Comparison of ENCODE assay signal across 9 cellular contexts in the genomic region with DNA sequence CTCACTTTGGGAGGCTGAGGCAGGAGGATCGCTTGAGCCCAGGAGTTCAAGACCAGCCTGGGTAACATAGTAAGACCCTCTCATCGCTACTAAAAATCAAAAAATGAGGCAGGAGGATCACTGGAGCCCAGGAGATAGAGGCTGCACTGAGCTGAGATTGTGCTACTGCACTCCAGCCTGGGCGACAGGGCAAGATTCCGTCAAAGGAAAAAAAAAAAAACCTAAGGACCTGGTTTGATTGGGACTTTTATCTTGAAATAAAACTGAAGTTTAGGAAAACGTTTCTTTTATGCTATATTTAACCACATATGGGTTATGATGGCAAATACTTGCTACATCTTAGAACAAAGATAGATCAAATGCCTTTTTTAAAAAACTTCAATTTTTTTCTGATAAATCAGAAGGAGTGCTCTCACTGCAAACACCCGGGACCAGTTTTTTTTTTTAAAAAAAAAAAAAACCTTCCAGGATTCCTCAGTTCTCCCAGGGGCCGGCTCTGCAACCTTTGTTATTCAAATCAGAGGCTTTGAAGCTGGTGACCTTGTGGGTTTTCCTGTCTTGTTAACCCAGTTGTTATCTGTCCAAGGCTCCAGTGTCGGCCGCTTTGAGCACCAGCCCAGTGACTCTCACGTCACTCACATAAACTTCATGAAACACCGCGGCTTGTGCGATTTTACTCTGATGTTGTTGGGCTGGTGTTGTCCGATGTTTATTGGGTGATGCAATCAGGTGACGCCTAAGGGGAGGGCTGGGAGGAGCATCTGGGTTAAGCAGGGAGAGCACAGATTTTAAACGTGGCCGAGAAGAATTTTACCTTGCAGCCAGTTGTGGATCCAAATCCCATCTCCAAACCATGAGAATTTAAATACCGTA. TPM values are rescaled to one million over a fixed set of nuclear protein-coding genes. Genes with fewer than 3 reads are reported as not detected.
DNase-seq lines count a peak whose midpoint lies in the region; ATAC-seq and TF ChIP-seq lines count a peak whose summit lies in the region.
"Had no signal": no experiment of that assay in that cellular context is flagged by ENCODE, and none has a peak within 500 bp of the region (broad histone marks: within the 10 kb centered on the region; RNA-seq: fewer than 3 reads in every experiment).

No MANE protein-coding gene starts in this region.

- H3K27me3 ChIP-seq in neural progenitor cell: no peaks in the 10 kb centered on the region

- H3K4me2 ChIP-seq in neural progenitor cell: peak overlapping the region; percentile 76

- H3K27ac Mint-ChIP-seq in WTC11 (peak overlapping the region; percentile 99), neural progenitor cell (peak overlapping the region; percentile 90)

- peaks cover 15% of the 10 kb centered on the region for H3F3A ChIP-seq in neural progenitor cell (ENCODE audit: low read depth)

- POLR2A ChIA-PET in WTC11 (lab: Charles Lee): interaction anchor here (0.6 to 1.0 kb wide), 3 partner anchors 77 to 417 kb away, joined by 3 to 4 read pairs (median 3); no protein-coding TSS in a partner anchor

- peak overlapping the region; percentile 9 for H3K9ac ChIP-seq in neural progenitor cell

- H3K27me3 Mint-ChIP-seq in WTC11 (ENCODE audit: low read depth): no peaks in the 10 kb centered on the region
- peaks cover 9% of the 10 kb centered on the region for H3K27me3 Mint-ChIP-seq in neural progenitor cell (ENCODE audit: insufficient read depth, low read depth)

- no peaks in the 10 kb centered on the region for H3K36me3 ChIP-seq in neural progenitor cell

- DNase-seq in ELR (ENCODE audit: low read depth) (peak; percentile 53), NCI-H1436 (lab: John Stamatoyannopoulos, UW) (peak; percentile 48), WTC11 (ENCODE audit: low spot score) (peak; percentile 59), fibroblast of peridontal ligament (ENCODE audit: extremely low read depth) (peak; percentile 67), neural progenitor cell (ENCODE audit: low spot score) (peak; percentile 83), mesenteric fat pad (ENCODE audit: low spot score) (no peak)
- no peak for DNase-seq in effector CD8-positive, alpha-beta T cell (lab: John Stamatoyannopoulos, UW)
- DNase-seq in activated CD4-positive, CD25-positive, alpha-beta regulatory T cell treated with anti-CD3 and anti-CD28 coated beads, Interleukin-2, amount 50 U/mL, for 72 hours: no peak

- H4K20me1 ChIP-seq in neural progenitor cell (ENCODE audit: low read depth): no peaks in the 10 kb centered on the region

- H3K36me3 Mint-ChIP-seq in WTC11: no peaks in the 10 kb centered on the region
- no peaks in the 10 kb centered on the region for H3K36me3 Mint-ChIP-seq in neural progenitor cell

- peak overlapping the region; percentile 42 for H3K4me3 ChIP-seq in neural progenitor cell

- H2AFZ ChIP-seq in neural progenitor cell (replicated peaks): peak overlapping the region; percentile 95

- H3K9me3 Mint-ChIP-seq in WTC11 (no peaks in the 10 kb centered on the region), neural progenitor cell (no peaks in the 10 kb centered on the region)

- peaks cover 22% of the 10 kb centered on the region for H3K4me1 ChIP-seq in neural progenitor cell

- ATAC-seq in WTC11: peak; percentile 45

- H3K9me3 ChIP-seq in neural progenitor cell (ENCODE audit: low read depth): no peaks in the 10 kb centered on the region

- H3K4me1 Mint-ChIP-seq in WTC11 (peaks cover 28% of the 10 kb centered on the region), neural progenitor cell (peaks cover 42% of the 10 kb centered on the region)

- H3K4me3 Mint-ChIP-seq in WTC11 (peak overlapping the region; percentile 64), neural progenitor cell (peak overlapping the region; percentile 69)

- CTCF ChIA-PET in WTC11 (lab: Charles Lee): interaction anchor here (0.5 to 7.1 kb wide), 38 partner anchors 7 to 432 kb away, joined by 3 to 97 read pairs (median 4); partner anchors contain the start of genes PRDX5, RASGRP2, RPS6KA4 and TRMT112

- peak overlapping the region; percentile 71 for H3K27ac ChIP-seq in neural progenitor cell

- no peaks in the 10 kb centered on the region for H3K79me2 ChIP-seq in neural progenitor cell (ENCODE audit: low read depth)

- no peak for TF ChIP-seq CTCF in WTC11 (IDR thresholded peaks at IDR 0.05)
- TF ChIP-seq CTCF in neural progenitor cell (IDR thresholded peaks at IDR 0.05): no peak

TF ChIP-seq in WTC11, 78 proteins besides CTCF, POLR2A, EP300 and RAD21:
- TF ChIP-seq ETV6 (CRISPR knock-in tag; IDR thresholded peaks at IDR 0.05): peak; percentile 47; the same call in 1 of the 2 replicates
- TF ChIP-seq, protein P1, sequence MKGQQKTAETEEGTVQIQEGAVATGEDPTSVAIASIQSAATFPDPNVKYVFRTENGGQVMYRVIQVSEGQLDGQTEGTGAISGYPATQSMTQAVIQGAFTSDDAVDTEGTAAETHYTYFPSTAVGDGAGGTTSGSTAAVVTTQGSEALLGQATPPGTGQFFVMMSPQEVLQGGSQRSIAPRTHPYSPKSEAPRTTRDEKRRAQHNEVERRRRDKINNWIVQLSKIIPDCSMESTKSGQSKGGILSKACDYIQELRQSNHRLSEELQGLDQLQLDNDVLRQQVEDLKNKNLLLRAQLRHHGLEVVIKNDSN (CRISPR knock-in tag; IDR thresholded peaks at IDR 0.05): peak; percentile 72
- TF ChIP-seq GABPB1 (CRISPR knock-in tag; IDR thresholded peaks at IDR 0.05): peak; percentile 98
- TF ChIP-seq FOXP4 (CRISPR knock-in tag; IDR thresholded peaks at IDR 0.05): peak; percentile 27; the same call in 1 of the 2 replicates
- TF ChIP-seq ZNF121 (CRISPR knock-in tag; IDR thresholded peaks at IDR 0.05): no peak
- no peak for TF ChIP-seq ZNF512 (CRISPR knock-in tag; IDR thresholded peaks at IDR 0.05; ENCODE audit: borderline replicate concordance)
- TF ChIP-seq, protein P2, sequence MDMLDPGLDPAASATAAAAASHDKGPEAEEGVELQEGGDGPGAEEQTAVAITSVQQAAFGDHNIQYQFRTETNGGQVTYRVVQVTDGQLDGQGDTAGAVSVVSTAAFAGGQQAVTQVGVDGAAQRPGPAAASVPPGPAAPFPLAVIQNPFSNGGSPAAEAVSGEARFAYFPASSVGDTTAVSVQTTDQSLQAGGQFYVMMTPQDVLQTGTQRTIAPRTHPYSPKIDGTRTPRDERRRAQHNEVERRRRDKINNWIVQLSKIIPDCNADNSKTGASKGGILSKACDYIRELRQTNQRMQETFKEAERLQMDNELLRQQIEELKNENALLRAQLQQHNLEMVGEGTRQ (CRISPR knock-in tag; IDR thresholded peaks at IDR 0.05): peak; percentile 76
TF ChIP-seq in WTC11: peak in this region for 5.

RNA-seq across cellular contexts. Expression of gene SLC22A11, which starts 10.5 kb away (rescaled TPM):
- total RNA-seq in WTC11 (2021) (0.07 TPM in 1 of 3 replicates, not detected in the others), neural progenitor cell (ENCODE audit: low replicate concordance) (not detected in 2 replicates), mesenteric fat pad (not detected)
- total RNA-seq: pulmonary artery endothelial cell had no signal

RNA-seq across cellular contexts. Expression of gene SLC22A12, which starts 24.7 kb away (rescaled TPM):
- not detected in 3 replicates for total RNA-seq in WTC11 (2021)
- total RNA-seq in neural progenitor cell (ENCODE audit: low replicate concordance): not detected in 2 replicates
- total RNA-seq in mesenteric fat pad: 0.29 TPM
- total RNA-seq: pulmonary artery endothelial cell had no signal

Comparison
In these comparisons a context has a peak if more than half of its experiments do, and no peak if none do; other contexts are left out.
1. DNase-seq: peak in ELR (single experiment), NCI-H1436 (single experiment), WTC11 (single experiment), fibroblast of peridontal ligament (single experiment) and neural progenitor cell (single experiment); none in mesenteric fat pad (single experiment), effector CD8-positive, alpha-beta T cell (single experiment) and activated CD4-positive, CD25-positive, alpha-beta regulatory T cell treated with anti-CD3 and anti-CD28 coated beads, Interleukin-2, amount 50 U/mL, for 72 hours (single experiment).